In genomic region chr18:9927392-9928063, GRCh38 we compare ENCODE assay signal across 20 cellular contexts. TPM values are rescaled to one million over a fixed set of nuclear protein-coding genes. Genes with fewer than 3 reads are reported as not detected.
A peak's percentile ranks its signal among the peaks of the same experiment; 100 is the strongest.
DNase-seq lines count a peak whose midpoint lies in the region; ATAC-seq and TF ChIP-seq lines count a peak whose summit lies in the region.
"Had no signal": no experiment of that assay in that cellular context is flagged by ENCODE, and none has a peak within 500 bp of the region (broad histone marks: within the 10 kb centered on the region; RNA-seq: fewer than 3 reads in every experiment).

No MANE protein-coding gene starts in this region.

- H3K4me1 ChIP-seq in psoas muscle, result peaks cover 94% of the 10 kb centered on the region

- H3K4me3 Mint-ChIP-seq in activated naive CD4-positive, alpha-beta T cell treated with anti-CD3 and anti-CD28 coated beads, Interleukin-2, amount 50 U/mL, for 24 hours, result peak overlapping the region; percentile 31
- H3K4me3 Mint-ChIP-seq in chondrocyte (ENCODE audit: unreplicated experiment), result no peak overlapping the region
- H3K4me3 Mint-ChIP-seq: dendritic cell treated with granulocyte-macrophage colony-stimulating factor and Interleukin-4, amounts not matched to agents 40 ng/mL and 50 ng/mL, for 4 days; T-helper 2 cell treated with Interferon-gamma antibody and Interleukin-4, amounts not matched to agents 5 μg/mL and 100 μg/mL, for 36 hours had no signal

- H3K36me3 Mint-ChIP-seq in activated naive CD4-positive, alpha-beta T cell treated with anti-CD3 and anti-CD28 coated beads, Interleukin-2, amount 50 U/mL, for 24 hours, result no peaks in the 10 kb centered on the region
- peaks cover 2% of the 10 kb centered on the region for H3K36me3 Mint-ChIP-seq in chondrocyte (ENCODE audit: low read depth)

- WGBS in psoas muscle, 3 donors, result 24 to 42% (median 35%) methylated on average over 2 of the region's 2 CpGs

- no peaks in the 10 kb centered on the region for H3K9me3 Mint-ChIP-seq in activated naive CD4-positive, alpha-beta T cell treated with anti-CD3 and anti-CD28 coated beads, Interleukin-2, amount 50 U/mL, for 24 hours
- no peaks in the 10 kb centered on the region for H3K9me3 Mint-ChIP-seq in chondrocyte (ENCODE audit: low read depth)
- H3K9me3 Mint-ChIP-seq: dendritic cell treated with granulocyte-macrophage colony-stimulating factor and Interleukin-4, amounts not matched to agents 40 ng/mL and 50 ng/mL, for 4 days; T-helper 2 cell treated with Interferon-gamma antibody and Interleukin-4, amounts not matched to agents 5 μg/mL and 100 μg/mL, for 36 hours had no signal

- H3K27me3 ChIP-seq in psoas muscle (ENCODE audit: insufficient read depth in 3 of 3, low read length in 2 of 3), result no peaks in the 10 kb centered on the region
- H3K27me3 ChIP-seq: MG63, thyroid gland had no signal

- no peak overlapping the region for H3K4me3 ChIP-seq in psoas muscle
- H3K4me3 ChIP-seq: MG63, thyroid gland had no signal

- H3K27ac Mint-ChIP-seq in activated naive CD4-positive, alpha-beta T cell treated with anti-CD3 and anti-CD28 coated beads, Interleukin-2, amount 50 U/mL, for 24 hours, result no peak overlapping the region
- H3K27ac Mint-ChIP-seq in chondrocyte (ENCODE audit: unreplicated experiment), result peak overlapping the region; percentile 75
- H3K27ac Mint-ChIP-seq: dendritic cell treated with granulocyte-macrophage colony-stimulating factor and Interleukin-4, amounts not matched to agents 40 ng/mL and 50 ng/mL, for 4 days; T-helper 2 cell treated with Interferon-gamma antibody and Interleukin-4, amounts not matched to agents 5 μg/mL and 100 μg/mL, for 36 hours had no signal

- DNase-seq in activated naive CD4-positive, alpha-beta T cell treated with anti-CD3 and anti-CD28 coated beads, Interleukin-2, amount 50 U/mL, for 16 hours, result no peak
- peak; percentile 19 for DNase-seq in NCI-H82 treated with DMSO at 0.1 percent for 48 hours (lab: John Stamatoyannopoulos, UW; ENCODE audit: unreplicated experiment)
- DNase-seq in chondrocyte (ENCODE audit: low spot score), result no peak
- DNase-seq in psoas muscle, result no peak
- no peak for DNase-seq in 8988T
- no peak for DNase-seq in middle frontal gyrus (ENCODE audit: extremely low spot score, low spot score)
- no peak for DNase-seq in ureter (ENCODE audit: low spot score)
- DNase-seq: activated CD4-positive, alpha-beta T cell treated with anti-CD3 and anti-CD28 coated beads for 4 hours; aorta; hypothalamus; MG63; NCI-H2029; stimulated activated CD4-positive, alpha-beta T cell treated with anti-CD3 and anti-CD28 coated beads, Interleukin-2, amount 100 ng/mL, for 48 hours; thyroid gland had no signal

- no peaks in the 10 kb centered on the region for H3K27me3 Mint-ChIP-seq in activated naive CD4-positive, alpha-beta T cell treated with anti-CD3 and anti-CD28 coated beads, Interleukin-2, amount 50 U/mL, for 24 hours
- H3K27me3 Mint-ChIP-seq in chondrocyte (ENCODE audit: low read depth), result no peaks in the 10 kb centered on the region
- H3K27me3 Mint-ChIP-seq: dendritic cell treated with granulocyte-macrophage colony-stimulating factor and Interleukin-4, amounts not matched to agents 40 ng/mL and 50 ng/mL, for 4 days had no signal

- TF ChIP-seq CTCF in chondrocyte (IDR thresholded peaks at IDR 0.05) (no peak), psoas muscle (IDR thresholded peaks at IDR 0.05) (peak; percentile 17)

- peaks cover 0 to 5% of the 10 kb centered on the region in 2 donors for H3K36me3 ChIP-seq in psoas muscle (ENCODE audit: insufficient read depth in 1 of 2, low read depth in 1 of 2)
- H3K36me3 ChIP-seq: thyroid gland had no signal

- ATAC-seq in psoas muscle, result peak in 2 of 4 donors; percentile 53 to 56
- ATAC-seq: sciatic nerve had no signal

- H3K27ac ChIP-seq in psoas muscle, result peak overlapping the region; percentile 7
- H3K27ac ChIP-seq: thyroid gland had no signal

- peaks cover 87% of the 10 kb centered on the region for H3K4me1 Mint-ChIP-seq in activated naive CD4-positive, alpha-beta T cell treated with anti-CD3 and anti-CD28 coated beads, Interleukin-2, amount 50 U/mL, for 24 hours
- H3K4me1 Mint-ChIP-seq in chondrocyte (ENCODE audit: low read depth), result peaks cover 67% of the 10 kb centered on the region

- intact Hi-C loops in psoas muscle (cut with DNase I), result no loop called here

- H3K9me3 ChIP-seq in psoas muscle, result no peaks in the 10 kb centered on the region
- H3K9me3 ChIP-seq: MG63, thyroid gland had no signal

RNA-seq across cellular contexts. Expression of gene VAPA, which starts 13.7 kb away (rescaled TPM):
- total RNA-seq in chondrocyte (125 to 143 TPM (median 141 TPM) in 3 replicates), psoas muscle (100 to 1,000 TPM; 168 to 259 (median 235) TPM), ureter (249 TPM)
- polyA plus RNA-seq in psoas muscle, result 100 to 1,000 TPM; 173 to 328 (median 225) TPM

RNA-seq across cellular contexts. Expression of gene TXNDC2, which starts 41.8 kb away (rescaled TPM):
- 0.17 to 0.41 TPM (median 0.28 TPM) in 3 replicates for total RNA-seq in chondrocyte
- total RNA-seq in psoas muscle, result under 1 TPM in 1 of 4 donors, not detected in 3; 0.19 TPM
- under 1 TPM in 1 of 3 donors, not detected in 2; 0.04 TPM for polyA plus RNA-seq in psoas muscle
- total RNA-seq in ureter, result 0.21 TPM
- total RNA-seq: fibroblast of lung, myocyte, sciatic nerve, thyroid gland had no signal
- polyA plus RNA-seq: aorta had no signal
